In the genomic region with DNA sequence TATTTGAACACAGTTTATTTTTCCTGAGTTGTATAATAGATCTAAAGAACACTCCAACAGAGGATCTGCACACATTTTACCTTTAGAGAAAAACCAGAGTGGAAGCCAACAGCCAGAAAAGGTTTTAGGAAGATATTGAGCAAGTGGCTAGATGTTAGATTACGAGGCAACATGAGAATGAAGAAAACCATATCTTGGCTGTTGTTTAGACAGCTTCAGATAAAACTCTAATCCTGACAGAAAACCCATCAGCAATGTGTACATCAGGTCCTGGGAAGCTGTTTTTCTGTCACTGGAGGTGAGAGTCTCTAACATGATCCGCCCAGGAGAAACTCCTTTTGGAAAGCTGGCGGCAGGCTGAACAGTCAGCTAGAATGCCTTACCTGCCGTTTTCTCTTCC, we compare ENCODE assay signal across 2 cellular contexts.
A peak's percentile ranks its signal among the peaks of the same experiment; 100 is the strongest.
TF ChIP-seq lines count a peak whose summit lies in the region.

No MANE protein-coding gene starts in this region.

TF ChIP-seq in HEK293, 187 proteins besides CTCF, POLR2A, EP300 and RAD21 (continued from another document):
- peak; percentile 30; the same call in 1 of the 2 replicates for TF ChIP-seq ZBTB20 (tag by site-specific recombination; IDR thresholded peaks at IDR 0.05)

TF ChIP-seq in K562, 482 proteins besides CTCF, POLR2A, EP300 and RAD21 (continued from another document and continues in another):
- TF ChIP-seq, protein P1, sequence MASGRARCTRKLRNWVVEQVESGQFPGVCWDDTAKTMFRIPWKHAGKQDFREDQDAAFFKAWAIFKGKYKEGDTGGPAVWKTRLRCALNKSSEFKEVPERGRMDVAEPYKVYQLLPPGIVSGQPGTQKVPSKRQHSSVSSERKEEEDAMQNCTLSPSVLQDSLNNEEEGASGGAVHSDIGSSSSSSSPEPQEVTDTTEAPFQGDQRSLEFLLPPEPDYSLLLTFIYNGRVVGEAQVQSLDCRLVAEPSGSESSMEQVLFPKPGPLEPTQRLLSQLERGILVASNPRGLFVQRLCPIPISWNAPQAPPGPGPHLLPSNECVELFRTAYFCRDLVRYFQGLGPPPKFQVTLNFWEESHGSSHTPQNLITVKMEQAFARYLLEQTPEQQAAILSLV (tag; IDR thresholded peaks at IDR 0.05) = no peak
- TF ChIP-seq, protein P2, sequence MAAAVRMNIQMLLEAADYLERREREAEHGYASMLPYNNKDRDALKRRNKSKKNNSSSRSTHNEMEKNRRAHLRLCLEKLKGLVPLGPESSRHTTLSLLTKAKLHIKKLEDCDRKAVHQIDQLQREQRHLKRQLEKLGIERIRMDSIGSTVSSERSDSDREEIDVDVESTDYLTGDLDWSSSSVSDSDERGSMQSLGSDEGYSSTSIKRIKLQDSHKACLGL (CRISPR knock-in tag; IDR thresholded peaks at IDR 0.05; ENCODE audit: borderline replicate concordance, poor library complexity, severe bottlenecking) = no peak
- TF ChIP-seq CBX2 (IDR thresholded peaks at IDR 0.05; ENCODE audit: insufficient read depth, low read length, poor library complexity, severe bottlenecking) (no peak), SMARCE1 (IDR thresholded peaks at IDR 0.05) (peak; percentile 61; the same call in 1 of the 2 replicates), TCF3 (CRISPR knock-in tag; IDR thresholded peaks at IDR 0.05) (peak; percentile 51), SOX6 (IDR thresholded peaks at IDR 0.05) (peak; percentile 57; the same call in 1 of the 2 replicates), CBFA2T2 (conservative IDR thresholded peaks at IDR 0.05) (peak; percentile 36; the same call in 1 of the 2 replicates), SMAD3 (CRISPR knock-in tag; conservative IDR thresholded peaks at IDR 0.05) (no peak), MAFF (IDR thresholded peaks at IDR 0.05; ENCODE audit: low read length) (no peak), SMAD1 (IDR thresholded peaks at IDR 0.05; ENCODE audit: low read depth, low read length, partially characterized antibody) (no peak), GABPB2 (CRISPR knock-in tag; conservative IDR thresholded peaks at IDR 0.05) (no peak), CEBPB (tag; IDR thresholded peaks at IDR 0.05) (peak; percentile 75), ZC3H4 (CRISPR knock-in tag; IDR thresholded peaks at IDR 0.05; ENCODE audit: borderline replicate concordance) (no peak), HSF4 (CRISPR knock-in tag; IDR thresholded peaks at IDR 0.05; ENCODE audit: borderline replicate concordance) (no peak), SREBF2 (CRISPR knock-in tag; IDR thresholded peaks at IDR 0.05) (no peak), SPI1 (IDR thresholded peaks at IDR 0.05; ENCODE audit: borderline replicate concordance, low read depth, low read length) (no peak), E2F5 (CRISPR knock-in tag; IDR thresholded peaks at IDR 0.05) (no peak), COPS2 (conservative IDR thresholded peaks at IDR 0.05) (no peak), TGIF2 (CRISPR knock-in tag; IDR thresholded peaks at IDR 0.05) (no peak), PTBP1 (IDR thresholded peaks at IDR 0.05; ENCODE audit: low read depth, low read length) (no peak), RFX7 (CRISPR knock-in tag; IDR thresholded peaks at IDR 0.05) (no peak), FOXP1 (CRISPR knock-in tag; IDR thresholded peaks at IDR 0.05) (no peak), SRSF3 (IDR thresholded peaks at IDR 0.05; ENCODE audit: insufficient read depth, low read length) (no peak), MED1 (CRISPR knock-in tag; IDR thresholded peaks at IDR 0.05; ENCODE audit: borderline replicate concordance) (no peak), NFIC (IDR thresholded peaks at IDR 0.05) (no peak), DPF2 (IDR thresholded peaks at IDR 0.05) (peak; percentile 57; the same call in 1 of the 2 replicates), ARID1B (IDR thresholded peaks at IDR 0.05) (peak; percentile 75), GTF2E2 (tag; IDR thresholded peaks at IDR 0.05) (no peak), CTBP1 (IDR thresholded peaks at IDR 0.05; ENCODE audit: borderline replicate concordance) (peak; percentile 38; the same call in 1 of the 2 replicates), SP2 (IDR thresholded peaks at IDR 0.05; ENCODE audit: extremely low read depth, low read depth, low read length, poor library complexity, severe bottlenecking) (no peak), CEBPG (CRISPR knock-in tag; IDR thresholded peaks at IDR 0.05) (no peak), CEBPG (tag; conservative IDR thresholded peaks at IDR 0.05 in 1 of 2, IDR thresholded peaks at IDR 0.05 in 1 of 2) (peak; percentile 22 to 54; a peak in 3 of 4 replicates), NFIX (CRISPR knock-in tag; IDR thresholded peaks at IDR 0.05; ENCODE audit: low read depth) (no peak), HDAC2 (IDR thresholded peaks at IDR 0.05) (no peak), KDM2B (CRISPR knock-in tag; IDR thresholded peaks at IDR 0.05) (no peak), CHD2 (IDR thresholded peaks at IDR 0.05; ENCODE audit: low read depth, low read length) (no peak), BACH1 (tag; IDR thresholded peaks at IDR 0.05) (no peak), SREBF1 (IDR thresholded peaks at IDR 0.05; ENCODE audit: borderline replicate concordance, low read depth, low read length) (no peak), PHB2 (IDR thresholded peaks at IDR 0.05; ENCODE audit: low read depth) (no peak), THAP12 (CRISPR knock-in tag; IDR thresholded peaks at IDR 0.05) (no peak), JUNB (CRISPR knock-in tag; conservative IDR thresholded peaks at IDR 0.05) (no peak), SRSF7 (optimal IDR thresholded peaks at IDR 0.05; ENCODE audit: low read depth, low read length) (no peak), RCOR1 (IDR thresholded peaks at IDR 0.05; ENCODE audit: borderline replicate concordance in 1 of 2, low read depth in 2 of 2, low read length in 2 of 2) (0 out of 4 replicates have a peak, but pooled peaks of 1 of the 2 experiments have one; percentile 35), MYC (IDR thresholded peaks at IDR 0.05; ENCODE audit: low read depth, low read length) (no peak), MYC (CRISPR knock-in tag; IDR thresholded peaks at IDR 0.05; ENCODE audit: borderline replicate concordance, low read depth) (no peak), WHSC1 (IDR thresholded peaks at IDR 0.05; ENCODE audit: low read length) (no peak), CBFA2T3 (IDR thresholded peaks at IDR 0.05) (peak; percentile 59), ZBTB1 (CRISPR knock-in tag; IDR thresholded peaks at IDR 0.05; ENCODE audit: borderline replicate concordance, low read depth) (no peak), GTF2F1 (IDR thresholded peaks at IDR 0.05; ENCODE audit: low read depth, low read length) (no peak), TAF15 (IDR thresholded peaks at IDR 0.05; ENCODE audit: low read depth, low read length) (no peak), MEIS2 (IDR thresholded peaks at IDR 0.05; ENCODE audit: partially characterized antibody) (peak; percentile 63), SMARCA4 (IDR thresholded peaks at IDR 0.05) (peak; percentile 62; the same call in 1 of the 2 replicates), HNRNPLL (IDR thresholded peaks at IDR 0.05; ENCODE audit: low read depth, low read length, poor library complexity, severe bottlenecking) (no peak), SLC30A9 (CRISPR knock-in tag; IDR thresholded peaks at IDR 0.05) (no peak), CBX5 (IDR thresholded peaks at IDR 0.05; ENCODE audit: borderline replicate concordance, low read depth) (no peak), ZNF431 (CRISPR knock-in tag; IDR thresholded peaks at IDR 0.05) (no peak), NR4A1 (CRISPR knock-in tag; IDR thresholded peaks at IDR 0.05) (no peak), NR4A1 (tag; IDR thresholded peaks at IDR 0.05) (no peak), TEAD4 (IDR thresholded peaks at IDR 0.05; ENCODE audit: low read length) (0 out of 2 replicates have a peak, but pooled peaks have one; percentile 23), TEAD4 (CRISPR knock-in tag; IDR thresholded peaks at IDR 0.05; ENCODE audit: borderline replicate concordance) (no peak)
- TF ChIP-seq, protein P3, sequence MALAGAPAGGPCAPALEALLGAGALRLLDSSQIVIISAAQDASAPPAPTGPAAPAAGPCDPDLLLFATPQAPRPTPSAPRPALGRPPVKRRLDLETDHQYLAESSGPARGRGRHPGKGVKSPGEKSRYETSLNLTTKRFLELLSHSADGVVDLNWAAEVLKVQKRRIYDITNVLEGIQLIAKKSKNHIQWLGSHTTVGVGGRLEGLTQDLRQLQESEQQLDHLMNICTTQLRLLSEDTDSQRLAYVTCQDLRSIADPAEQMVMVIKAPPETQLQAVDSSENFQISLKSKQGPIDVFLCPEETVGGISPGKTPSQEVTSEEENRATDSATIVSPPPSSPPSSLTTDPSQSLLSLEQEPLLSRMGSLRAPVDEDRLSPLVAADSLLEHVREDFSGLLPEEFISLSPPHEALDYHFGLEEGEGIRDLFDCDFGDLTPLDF (CRISPR knock-in tag; IDR thresholded peaks at IDR 0.05) = no peak
- TF ChIP-seq, protein P4, sequence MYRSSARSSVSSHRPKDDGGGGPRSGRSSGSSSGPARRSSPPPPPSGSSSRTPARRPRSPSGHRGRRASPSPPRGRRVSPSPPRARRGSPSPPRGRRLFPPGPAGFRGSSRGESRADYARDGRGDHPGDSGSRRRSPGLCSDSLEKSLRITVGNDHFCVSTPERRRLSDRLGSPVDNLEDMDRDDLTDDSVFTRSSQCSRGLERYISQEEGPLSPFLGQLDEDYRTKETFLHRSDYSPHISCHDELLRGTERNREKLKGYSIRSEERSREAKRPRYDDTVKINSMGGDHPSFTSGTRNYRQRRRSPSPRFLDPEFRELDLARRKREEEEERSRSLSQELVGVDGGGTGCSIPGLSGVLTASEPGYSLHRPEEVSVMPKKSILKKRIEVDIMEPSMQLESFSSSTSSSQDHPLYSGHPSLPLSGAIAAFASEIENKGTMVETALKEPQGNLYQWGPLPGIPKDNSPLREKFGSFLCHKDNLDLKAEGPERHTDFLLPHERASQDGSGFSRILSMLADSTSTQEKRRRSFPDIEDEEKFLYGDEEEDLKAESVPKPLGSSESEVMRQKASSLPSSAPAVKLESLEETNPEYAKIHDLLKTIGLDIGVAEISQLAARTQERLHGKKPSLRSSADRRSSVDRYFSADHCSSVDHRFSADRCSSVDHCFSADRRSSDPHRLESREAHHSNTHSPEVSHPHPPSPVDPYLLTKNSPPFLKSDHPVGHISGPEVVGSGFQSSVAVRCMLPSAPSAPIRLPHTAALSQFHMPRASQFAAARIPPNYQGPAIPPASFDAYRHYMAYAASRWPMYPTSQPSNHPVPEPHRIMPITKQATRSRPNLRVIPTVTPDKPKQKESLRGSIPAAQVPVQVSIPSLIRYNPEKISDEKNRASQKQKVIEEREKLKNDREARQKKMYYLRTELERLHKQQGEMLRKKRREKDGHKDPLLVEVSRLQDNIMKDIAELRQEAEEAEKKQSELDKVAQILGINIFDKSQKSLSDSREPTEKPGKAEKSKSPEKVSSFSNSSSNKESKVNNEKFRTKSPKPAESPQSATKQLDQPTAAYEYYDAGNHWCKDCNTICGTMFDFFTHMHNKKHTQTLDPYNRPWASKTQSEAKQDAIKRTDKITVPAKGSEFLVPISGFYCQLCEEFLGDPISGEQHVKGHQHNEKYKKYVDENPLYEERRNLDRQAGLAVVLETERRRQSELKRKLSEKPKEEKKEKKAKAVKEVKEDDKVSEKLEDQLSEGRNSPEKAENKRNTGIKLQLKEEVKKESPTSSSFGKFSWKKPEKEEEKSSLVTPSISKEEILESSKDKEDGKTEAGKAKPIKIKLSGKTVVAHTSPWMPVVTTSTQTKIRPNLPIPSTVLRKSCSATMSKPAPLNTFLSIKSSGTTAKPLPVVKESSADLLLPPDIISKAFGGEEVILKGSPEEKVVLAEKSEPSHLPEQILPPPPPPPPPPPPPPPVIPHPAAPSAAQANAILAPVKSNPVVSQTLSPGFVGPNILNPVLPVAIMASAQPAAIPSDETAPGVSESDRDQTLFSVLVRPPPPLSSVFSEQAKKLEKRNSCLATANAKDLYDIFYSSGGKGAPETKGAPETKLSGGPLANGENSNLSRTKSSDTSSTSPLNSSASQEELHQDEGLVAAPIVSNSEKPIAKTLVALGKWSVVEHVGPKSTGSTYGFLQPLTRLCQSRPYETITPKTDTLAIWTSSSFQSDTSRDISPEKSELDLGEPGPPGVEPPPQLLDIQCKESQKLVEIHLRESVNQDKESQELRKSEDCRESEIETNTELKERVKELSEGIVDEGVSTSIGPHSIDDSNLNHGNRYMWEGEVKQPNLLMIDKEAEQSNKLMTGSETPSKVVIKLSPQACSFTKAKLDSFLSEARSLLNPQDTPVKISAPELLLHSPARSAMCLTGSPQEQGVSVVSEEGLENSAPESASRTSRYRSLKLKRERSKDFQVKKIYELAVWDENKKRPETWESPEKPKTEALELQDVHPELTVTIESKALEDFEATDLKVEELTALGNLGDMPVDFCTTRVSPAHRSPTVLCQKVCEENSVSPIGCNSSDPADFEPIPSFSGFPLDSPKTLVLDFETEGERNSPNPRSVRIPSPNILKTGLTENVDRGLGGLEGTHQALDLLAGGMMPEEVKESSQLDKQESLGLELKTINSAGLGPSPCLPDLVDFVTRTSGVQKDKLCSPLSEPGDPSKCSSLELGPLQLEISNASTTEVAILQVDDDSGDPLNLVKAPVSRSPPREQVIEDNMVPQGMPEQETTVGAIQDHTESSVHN (IDR thresholded peaks at IDR 0.05; ENCODE audit: borderline replicate concordance in 1 of 2, low read depth in 1 of 2) = no peak
